Comparison of ENCODE assay signal across 2 cellular contexts in genomic region chr22:20319745-20320658, GRCh38.
TF ChIP-seq lines count a peak whose summit lies in the region.

Gene DGCR6L, minus strand, starts transcription at chr22:20320060. Its CDS starts 72 bp downstream, at chr22:20319988.

TF ChIP-seq in GM23338, 12 proteins besides CTCF, POLR2A, EP300 and RAD21 (continued from another document):
- TF ChIP-seq REST (IDR thresholded peaks at IDR 0.05; ENCODE audit: unreplicated experiment) (no peak), ZNF114 (CRISPR knock-in tag; IDR thresholded peaks at IDR 0.05) (no peak), POLR2AphosphoS5 (IDR thresholded peaks at IDR 0.05; ENCODE audit: low read depth) (peak; percentile 81)

TF ChIP-seq in SK-N-SH, 30 proteins besides CTCF, POLR2A, EP300 and RAD21 (continued from another document):
- TF ChIP-seq REST (IDR thresholded peaks at IDR 0.05; ENCODE audit: low read depth, low read length) (no peak), FOXJ3 (CRISPR knock-in tag; IDR thresholded peaks at IDR 0.05) (0 out of 2 replicates have a peak, but pooled peaks have one; percentile 27), MEF2A (IDR thresholded peaks at IDR 0.05; ENCODE audit: borderline replicate concordance, low read depth) (no peak), ELF1 (IDR thresholded peaks at IDR 0.05) (no peak), USF2 (IDR thresholded peaks at IDR 0.05; ENCODE audit: borderline replicate concordance, low read depth, low read length) (no peak), RXRA (IDR thresholded peaks at IDR 0.05; ENCODE audit: borderline replicate concordance, low read depth) (no peak), FOXM1 (IDR thresholded peaks at IDR 0.05; ENCODE audit: low read depth) (no peak), PBX3 (IDR thresholded peaks at IDR 0.05) (no peak), JUND (IDR thresholded peaks at IDR 0.05) (no peak), TEAD4 (IDR thresholded peaks at IDR 0.05; ENCODE audit: borderline replicate concordance, insufficient read depth) (0 out of 2 replicates have a peak, but pooled peaks have one; percentile 32), ZBTB33 (IDR thresholded peaks at IDR 0.05; ENCODE audit: borderline replicate concordance, low read depth) (no peak), NRF1 (IDR thresholded peaks at IDR 0.05; ENCODE audit: low read depth, low read length) (no peak), GATA2 (CRISPR knock-in tag; IDR thresholded peaks at IDR 0.05) (no peak), MXI1 (IDR thresholded peaks at IDR 0.05; ENCODE audit: low read depth, low read length) (peak; percentile 76; the same call in 1 of the 2 replicates), TCF12 (IDR thresholded peaks at IDR 0.05) (no peak; the same call in 1 of the 2 replicates), FOSL2 (IDR thresholded peaks at IDR 0.05; ENCODE audit: borderline replicate concordance, low read depth) (no peak), GABPA (IDR thresholded peaks at IDR 0.05; ENCODE audit: low read depth) (no peak), USF1 (IDR thresholded peaks at IDR 0.05; ENCODE audit: borderline replicate concordance, low read depth) (no peak), EZH2phosphoT487 (IDR thresholded peaks at IDR 0.05; ENCODE audit: borderline replicate concordance, low read depth) (no peak), TAF1 (IDR thresholded peaks at IDR 0.05; ENCODE audit: borderline replicate concordance, low read depth, low read length) (peak; percentile 73; the same call in 1 of the 2 replicates), SMC3 (IDR thresholded peaks at IDR 0.05; ENCODE audit: low read depth, low read length) (no peak), RFX5 (IDR thresholded peaks at IDR 0.05; ENCODE audit: low read length) (no peak)
TF ChIP-seq in SK-N-SH: peak in this region for 7.
